1 cellular context compared by ENCODE assay signal in genomic region chr14:67646136-67646535, GRCh38.
TF ChIP-seq lines count a peak whose summit lies in the region.

No MANE protein-coding gene starts in this region.

TF ChIP-seq in K562, 482 proteins besides CTCF, POLR2A, EP300 and RAD21:
- peak; percentile 17; the same call in 1 of the 2 replicates for TF ChIP-seq ZNF316 (IDR thresholded peaks at IDR 0.05)
- no peak for TF ChIP-seq SLC30A9 (CRISPR knock-in tag; IDR thresholded peaks at IDR 0.05)
